In the genomic region with DNA sequence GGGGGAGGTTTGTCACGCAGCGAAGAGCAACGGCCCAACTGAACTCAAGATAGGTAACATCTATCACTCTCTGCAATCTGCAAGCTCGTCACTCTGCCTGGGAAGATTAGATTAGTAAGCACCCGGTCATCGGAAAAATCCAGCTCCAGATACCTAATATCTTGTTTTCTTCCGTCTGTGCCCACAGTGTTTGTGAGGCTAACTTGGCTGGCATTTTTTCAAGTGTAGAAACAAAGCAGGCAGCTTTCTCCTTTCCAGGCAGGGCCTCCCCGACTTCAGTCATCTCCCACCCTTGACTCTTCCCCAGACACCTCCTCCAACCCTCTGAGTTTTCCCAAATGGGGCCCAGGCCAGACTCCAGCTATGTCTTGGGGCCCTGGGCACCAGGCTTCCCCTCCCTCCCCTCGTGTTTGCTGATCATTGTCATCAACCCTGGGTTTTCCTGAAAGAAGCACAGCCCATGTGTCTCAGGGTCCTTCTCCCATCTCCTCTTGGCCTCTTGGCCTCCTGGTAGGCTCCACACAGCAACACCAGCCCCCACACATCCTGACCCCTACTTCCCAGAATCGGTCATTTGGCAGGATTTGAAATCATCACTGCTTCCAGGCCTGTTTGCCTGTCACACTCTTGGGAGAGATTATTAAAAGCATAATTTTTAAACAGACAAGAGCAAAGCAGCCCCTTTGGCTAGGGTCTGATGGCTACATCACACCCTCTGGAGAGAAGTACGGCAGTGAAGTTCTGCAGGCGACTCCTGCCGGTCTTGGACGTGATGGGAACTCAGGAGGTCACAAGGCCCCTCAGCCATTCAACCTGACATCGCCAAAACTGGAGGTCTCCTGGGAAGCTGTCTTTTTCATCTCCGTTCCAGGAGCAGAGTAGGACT, we compare ENCODE assay signal across 1 cellular context.
A peak's percentile ranks its signal among the peaks of the same experiment; 100 is the strongest.
TF ChIP-seq lines count a peak whose summit lies in the region.

No MANE protein-coding gene starts in this region.

TF ChIP-seq in K562, 482 proteins besides CTCF, POLR2A, EP300 and RAD21 (continued from another document and continues in another):
- TF ChIP-seq CBX1 (IDR thresholded peaks at IDR 0.05; ENCODE audit: low read depth) (no peak), MYBL2 (IDR thresholded peaks at IDR 0.05; ENCODE audit: low read depth) (no peak), MYBL2 (CRISPR knock-in tag; IDR thresholded peaks at IDR 0.05; ENCODE audit: borderline replicate concordance) (no peak), ETV1 (tag; conservative IDR thresholded peaks at IDR 0.05; ENCODE audit: low read depth) (no peak), NFYB (IDR thresholded peaks at IDR 0.05; ENCODE audit: extremely low read depth, insufficient read length) (no peak), DACH1 (IDR thresholded peaks at IDR 0.05; ENCODE audit: partially characterized antibody) (no peak), ZNF830 (CRISPR knock-in tag; IDR thresholded peaks at IDR 0.05) (no peak), RBM22 (IDR thresholded peaks at IDR 0.05; ENCODE audit: low read depth, low read length, poor library complexity, severe bottlenecking) (no peak), SMARCA4 (IDR thresholded peaks at IDR 0.05) (peak; percentile 61), ZFP30 (CRISPR knock-in tag; IDR thresholded peaks at IDR 0.05; ENCODE audit: borderline replicate concordance) (no peak), RBM15 (IDR thresholded peaks at IDR 0.05; ENCODE audit: insufficient read depth, low read length) (no peak), PHF21A (IDR thresholded peaks at IDR 0.05; ENCODE audit: borderline replicate concordance, low read depth) (no peak), MCM2 (IDR thresholded peaks at IDR 0.05; ENCODE audit: low read depth) (no peak), XRCC3 (IDR thresholded peaks at IDR 0.05) (no peak), MCM5 (IDR thresholded peaks at IDR 0.05; ENCODE audit: low read depth) (no peak), ZNF175 (CRISPR knock-in tag; IDR thresholded peaks at IDR 0.05; ENCODE audit: low read depth) (0 out of 2 replicates have a peak, but pooled peaks have one; percentile 41), ZNF699 (CRISPR knock-in tag; IDR thresholded peaks at IDR 0.05; ENCODE audit: insufficient replicate concordance) (no peak), IFI16 (CRISPR knock-in tag; IDR thresholded peaks at IDR 0.05) (no peak), RFX5 (IDR thresholded peaks at IDR 0.05; ENCODE audit: low read depth, low read length) (no peak), CCNT2 (IDR thresholded peaks at IDR 0.05; ENCODE audit: borderline replicate concordance, extremely low read depth, insufficient read length, low read depth, low read length) (peak; percentile 46), TFAM (CRISPR knock-in tag; conservative IDR thresholded peaks at IDR 0.05) (no peak), ZNF57 (CRISPR knock-in tag; IDR thresholded peaks at IDR 0.05) (no peak), BCL6 (CRISPR knock-in tag; IDR thresholded peaks at IDR 0.05) (no peak), POLR3A (IDR thresholded peaks at IDR 0.05; ENCODE audit: borderline replicate concordance, extremely low read depth, insufficient read depth, insufficient read length) (no peak)
- TF ChIP-seq, protein P1, sequence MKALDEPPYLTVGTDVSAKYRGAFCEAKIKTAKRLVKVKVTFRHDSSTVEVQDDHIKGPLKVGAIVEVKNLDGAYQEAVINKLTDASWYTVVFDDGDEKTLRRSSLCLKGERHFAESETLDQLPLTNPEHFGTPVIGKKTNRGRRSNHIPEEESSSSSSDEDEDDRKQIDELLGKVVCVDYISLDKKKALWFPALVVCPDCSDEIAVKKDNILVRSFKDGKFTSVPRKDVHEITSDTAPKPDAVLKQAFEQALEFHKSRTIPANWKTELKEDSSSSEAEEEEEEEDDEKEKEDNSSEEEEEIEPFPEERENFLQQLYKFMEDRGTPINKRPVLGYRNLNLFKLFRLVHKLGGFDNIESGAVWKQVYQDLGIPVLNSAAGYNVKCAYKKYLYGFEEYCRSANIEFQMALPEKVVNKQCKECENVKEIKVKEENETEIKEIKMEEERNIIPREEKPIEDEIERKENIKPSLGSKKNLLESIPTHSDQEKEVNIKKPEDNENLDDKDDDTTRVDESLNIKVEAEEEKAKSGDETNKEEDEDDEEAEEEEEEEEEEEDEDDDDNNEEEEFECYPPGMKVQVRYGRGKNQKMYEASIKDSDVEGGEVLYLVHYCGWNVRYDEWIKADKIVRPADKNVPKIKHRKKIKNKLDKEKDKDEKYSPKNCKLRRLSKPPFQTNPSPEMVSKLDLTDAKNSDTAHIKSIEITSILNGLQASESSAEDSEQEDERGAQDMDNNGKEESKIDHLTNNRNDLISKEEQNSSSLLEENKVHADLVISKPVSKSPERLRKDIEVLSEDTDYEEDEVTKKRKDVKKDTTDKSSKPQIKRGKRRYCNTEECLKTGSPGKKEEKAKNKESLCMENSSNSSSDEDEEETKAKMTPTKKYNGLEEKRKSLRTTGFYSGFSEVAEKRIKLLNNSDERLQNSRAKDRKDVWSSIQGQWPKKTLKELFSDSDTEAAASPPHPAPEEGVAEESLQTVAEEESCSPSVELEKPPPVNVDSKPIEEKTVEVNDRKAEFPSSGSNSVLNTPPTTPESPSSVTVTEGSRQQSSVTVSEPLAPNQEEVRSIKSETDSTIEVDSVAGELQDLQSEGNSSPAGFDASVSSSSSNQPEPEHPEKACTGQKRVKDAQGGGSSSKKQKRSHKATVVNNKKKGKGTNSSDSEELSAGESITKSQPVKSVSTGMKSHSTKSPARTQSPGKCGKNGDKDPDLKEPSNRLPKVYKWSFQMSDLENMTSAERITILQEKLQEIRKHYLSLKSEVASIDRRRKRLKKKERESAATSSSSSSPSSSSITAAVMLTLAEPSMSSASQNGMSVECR (CRISPR knock-in tag; IDR thresholded peaks at IDR 0.05): no peak
- TF ChIP-seq, protein P2, sequence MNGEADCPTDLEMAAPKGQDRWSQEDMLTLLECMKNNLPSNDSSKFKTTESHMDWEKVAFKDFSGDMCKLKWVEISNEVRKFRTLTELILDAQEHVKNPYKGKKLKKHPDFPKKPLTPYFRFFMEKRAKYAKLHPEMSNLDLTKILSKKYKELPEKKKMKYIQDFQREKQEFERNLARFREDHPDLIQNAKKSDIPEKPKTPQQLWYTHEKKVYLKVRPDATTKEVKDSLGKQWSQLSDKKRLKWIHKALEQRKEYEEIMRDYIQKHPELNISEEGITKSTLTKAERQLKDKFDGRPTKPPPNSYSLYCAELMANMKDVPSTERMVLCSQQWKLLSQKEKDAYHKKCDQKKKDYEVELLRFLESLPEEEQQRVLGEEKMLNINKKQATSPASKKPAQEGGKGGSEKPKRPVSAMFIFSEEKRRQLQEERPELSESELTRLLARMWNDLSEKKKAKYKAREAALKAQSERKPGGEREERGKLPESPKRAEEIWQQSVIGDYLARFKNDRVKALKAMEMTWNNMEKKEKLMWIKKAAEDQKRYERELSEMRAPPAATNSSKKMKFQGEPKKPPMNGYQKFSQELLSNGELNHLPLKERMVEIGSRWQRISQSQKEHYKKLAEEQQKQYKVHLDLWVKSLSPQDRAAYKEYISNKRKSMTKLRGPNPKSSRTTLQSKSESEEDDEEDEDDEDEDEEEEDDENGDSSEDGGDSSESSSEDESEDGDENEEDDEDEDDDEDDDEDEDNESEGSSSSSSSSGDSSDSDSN (IDR thresholded peaks at IDR 0.05; ENCODE audit: borderline replicate concordance in 1 of 2, low read depth in 2 of 2, low read length in 2 of 2): no peak
- TF ChIP-seq, protein P3, sequence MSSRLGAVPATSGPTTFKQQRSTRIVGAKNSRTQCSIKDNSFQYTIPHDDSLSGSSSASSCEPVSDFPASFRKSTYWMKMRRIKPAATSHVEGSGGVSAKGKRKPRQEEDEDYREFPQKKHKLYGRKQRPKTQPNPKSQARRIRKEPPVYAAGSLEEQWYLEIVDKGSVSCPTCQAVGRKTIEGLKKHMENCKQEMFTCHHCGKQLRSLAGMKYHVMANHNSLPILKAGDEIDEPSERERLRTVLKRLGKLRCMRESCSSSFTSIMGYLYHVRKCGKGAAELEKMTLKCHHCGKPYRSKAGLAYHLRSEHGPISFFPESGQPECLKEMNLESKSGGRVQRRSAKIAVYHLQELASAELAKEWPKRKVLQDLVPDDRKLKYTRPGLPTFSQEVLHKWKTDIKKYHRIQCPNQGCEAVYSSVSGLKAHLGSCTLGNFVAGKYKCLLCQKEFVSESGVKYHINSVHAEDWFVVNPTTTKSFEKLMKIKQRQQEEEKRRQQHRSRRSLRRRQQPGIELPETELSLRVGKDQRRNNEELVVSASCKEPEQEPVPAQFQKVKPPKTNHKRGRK (tag; IDR thresholded peaks at IDR 0.05): no peak
- TF ChIP-seq, protein P4, sequence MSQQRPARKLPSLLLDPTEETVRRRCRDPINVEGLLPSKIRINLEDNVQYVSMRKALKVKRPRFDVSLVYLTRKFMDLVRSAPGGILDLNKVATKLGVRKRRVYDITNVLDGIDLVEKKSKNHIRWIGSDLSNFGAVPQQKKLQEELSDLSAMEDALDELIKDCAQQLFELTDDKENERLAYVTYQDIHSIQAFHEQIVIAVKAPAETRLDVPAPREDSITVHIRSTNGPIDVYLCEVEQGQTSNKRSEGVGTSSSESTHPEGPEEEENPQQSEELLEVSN (IDR thresholded peaks at IDR 0.05; ENCODE audit: borderline replicate concordance in 1 of 2, extremely low read depth in 1 of 2, insufficient read depth in 1 of 2, insufficient read length in 1 of 2, low read depth in 1 of 2, low read length in 1 of 2, poor library complexity in 1 of 2, severe bottlenecking in 1 of 2): no peak
- TF ChIP-seq, protein P5, sequence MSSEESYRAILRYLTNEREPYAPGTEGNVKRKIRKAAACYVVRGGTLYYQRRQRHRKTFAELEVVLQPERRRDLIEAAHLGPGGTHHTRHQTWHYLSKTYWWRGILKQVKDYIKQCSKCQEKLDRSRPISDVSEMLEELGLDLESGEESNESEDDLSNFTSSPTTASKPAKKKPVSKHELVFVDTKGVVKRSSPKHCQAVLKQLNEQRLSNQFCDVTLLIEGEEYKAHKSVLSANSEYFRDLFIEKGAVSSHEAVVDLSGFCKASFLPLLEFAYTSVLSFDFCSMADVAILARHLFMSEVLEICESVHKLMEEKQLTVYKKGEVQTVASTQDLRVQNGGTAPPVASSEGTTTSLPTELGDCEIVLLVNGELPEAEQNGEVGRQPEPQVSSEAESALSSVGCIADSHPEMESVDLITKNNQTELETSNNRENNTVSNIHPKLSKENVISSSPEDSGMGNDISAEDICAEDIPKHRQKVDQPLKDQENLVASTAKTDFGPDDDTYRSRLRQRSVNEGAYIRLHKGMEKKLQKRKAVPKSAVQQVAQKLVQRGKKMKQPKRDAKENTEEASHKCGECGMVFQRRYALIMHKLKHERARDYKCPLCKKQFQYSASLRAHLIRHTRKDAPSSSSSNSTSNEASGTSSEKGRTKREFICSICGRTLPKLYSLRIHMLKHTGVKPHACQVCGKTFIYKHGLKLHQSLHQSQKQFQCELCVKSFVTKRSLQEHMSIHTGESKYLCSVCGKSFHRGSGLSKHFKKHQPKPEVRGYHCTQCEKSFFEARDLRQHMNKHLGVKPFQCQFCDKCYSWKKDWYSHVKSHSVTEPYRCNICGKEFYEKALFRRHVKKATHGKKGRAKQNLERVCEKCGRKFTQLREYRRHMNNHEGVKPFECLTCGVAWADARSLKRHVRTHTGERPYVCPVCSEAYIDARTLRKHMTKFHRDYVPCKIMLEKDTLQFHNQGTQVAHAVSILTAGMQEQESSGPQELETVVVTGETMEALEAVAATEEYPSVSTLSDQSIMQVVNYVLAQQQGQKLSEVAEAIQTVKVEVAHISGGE (CRISPR knock-in tag; IDR thresholded peaks at IDR 0.05): 0 out of 6 replicates have a peak, but pooled peaks of 1 of the 3 experiments have one; percentile 36
- TF ChIP-seq, protein P6, sequence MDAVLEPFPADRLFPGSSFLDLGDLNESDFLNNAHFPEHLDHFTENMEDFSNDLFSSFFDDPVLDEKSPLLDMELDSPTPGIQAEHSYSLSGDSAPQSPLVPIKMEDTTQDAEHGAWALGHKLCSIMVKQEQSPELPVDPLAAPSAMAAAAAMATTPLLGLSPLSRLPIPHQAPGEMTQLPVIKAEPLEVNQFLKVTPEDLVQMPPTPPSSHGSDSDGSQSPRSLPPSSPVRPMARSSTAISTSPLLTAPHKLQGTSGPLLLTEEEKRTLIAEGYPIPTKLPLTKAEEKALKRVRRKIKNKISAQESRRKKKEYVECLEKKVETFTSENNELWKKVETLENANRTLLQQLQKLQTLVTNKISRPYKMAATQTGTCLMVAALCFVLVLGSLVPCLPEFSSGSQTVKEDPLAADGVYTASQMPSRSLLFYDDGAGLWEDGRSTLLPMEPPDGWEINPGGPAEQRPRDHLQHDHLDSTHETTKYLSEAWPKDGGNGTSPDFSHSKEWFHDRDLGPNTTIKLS (IDR thresholded peaks at IDR 0.05; ENCODE audit: borderline replicate concordance, low read depth): no peak
- TF ChIP-seq, protein P7, sequence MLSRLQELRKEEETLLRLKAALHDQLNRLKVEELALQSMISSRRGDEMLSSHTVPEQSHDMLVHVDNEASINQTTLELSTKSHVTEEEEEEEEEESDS (CRISPR knock-in tag; IDR thresholded peaks at IDR 0.05): no peak
- TF ChIP-seq, protein P8, sequence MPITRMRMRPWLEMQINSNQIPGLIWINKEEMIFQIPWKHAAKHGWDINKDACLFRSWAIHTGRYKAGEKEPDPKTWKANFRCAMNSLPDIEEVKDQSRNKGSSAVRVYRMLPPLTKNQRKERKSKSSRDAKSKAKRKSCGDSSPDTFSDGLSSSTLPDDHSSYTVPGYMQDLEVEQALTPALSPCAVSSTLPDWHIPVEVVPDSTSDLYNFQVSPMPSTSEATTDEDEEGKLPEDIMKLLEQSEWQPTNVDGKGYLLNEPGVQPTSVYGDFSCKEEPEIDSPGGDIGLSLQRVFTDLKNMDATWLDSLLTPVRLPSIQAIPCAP (CRISPR knock-in tag; IDR thresholded peaks at IDR 0.05; ENCODE audit: borderline replicate concordance): no peak
- TF ChIP-seq, protein P9, sequence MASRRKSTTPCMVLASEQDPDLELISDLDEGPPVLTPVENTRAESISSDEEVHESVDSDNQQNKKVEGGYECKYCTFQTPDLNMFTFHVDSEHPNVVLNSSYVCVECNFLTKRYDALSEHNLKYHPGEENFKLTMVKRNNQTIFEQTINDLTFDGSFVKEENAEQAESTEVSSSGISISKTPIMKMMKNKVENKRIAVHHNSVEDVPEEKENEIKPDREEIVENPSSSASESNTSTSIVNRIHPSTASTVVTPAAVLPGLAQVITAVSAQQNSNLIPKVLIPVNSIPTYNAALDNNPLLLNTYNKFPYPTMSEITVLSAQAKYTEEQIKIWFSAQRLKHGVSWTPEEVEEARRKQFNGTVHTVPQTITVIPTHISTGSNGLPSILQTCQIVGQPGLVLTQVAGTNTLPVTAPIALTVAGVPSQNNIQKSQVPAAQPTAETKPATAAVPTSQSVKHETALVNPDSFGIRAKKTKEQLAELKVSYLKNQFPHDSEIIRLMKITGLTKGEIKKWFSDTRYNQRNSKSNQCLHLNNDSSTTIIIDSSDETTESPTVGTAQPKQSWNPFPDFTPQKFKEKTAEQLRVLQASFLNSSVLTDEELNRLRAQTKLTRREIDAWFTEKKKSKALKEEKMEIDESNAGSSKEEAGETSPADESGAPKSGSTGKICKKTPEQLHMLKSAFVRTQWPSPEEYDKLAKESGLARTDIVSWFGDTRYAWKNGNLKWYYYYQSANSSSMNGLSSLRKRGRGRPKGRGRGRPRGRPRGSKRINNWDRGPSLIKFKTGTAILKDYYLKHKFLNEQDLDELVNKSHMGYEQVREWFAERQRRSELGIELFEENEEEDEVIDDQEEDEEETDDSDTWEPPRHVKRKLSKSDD (conservative IDR thresholded peaks at IDR 0.05; ENCODE audit: low read length): no peak
- TF ChIP-seq, protein P10, sequence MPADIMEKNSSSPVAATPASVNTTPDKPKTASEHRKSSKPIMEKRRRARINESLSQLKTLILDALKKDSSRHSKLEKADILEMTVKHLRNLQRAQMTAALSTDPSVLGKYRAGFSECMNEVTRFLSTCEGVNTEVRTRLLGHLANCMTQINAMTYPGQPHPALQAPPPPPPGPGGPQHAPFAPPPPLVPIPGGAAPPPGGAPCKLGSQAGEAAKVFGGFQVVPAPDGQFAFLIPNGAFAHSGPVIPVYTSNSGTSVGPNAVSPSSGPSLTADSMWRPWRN (IDR thresholded peaks at IDR 0.05; ENCODE audit: low read depth): no peak
